27 cellular contexts compared by ENCODE assay signal in the genomic region with DNA sequence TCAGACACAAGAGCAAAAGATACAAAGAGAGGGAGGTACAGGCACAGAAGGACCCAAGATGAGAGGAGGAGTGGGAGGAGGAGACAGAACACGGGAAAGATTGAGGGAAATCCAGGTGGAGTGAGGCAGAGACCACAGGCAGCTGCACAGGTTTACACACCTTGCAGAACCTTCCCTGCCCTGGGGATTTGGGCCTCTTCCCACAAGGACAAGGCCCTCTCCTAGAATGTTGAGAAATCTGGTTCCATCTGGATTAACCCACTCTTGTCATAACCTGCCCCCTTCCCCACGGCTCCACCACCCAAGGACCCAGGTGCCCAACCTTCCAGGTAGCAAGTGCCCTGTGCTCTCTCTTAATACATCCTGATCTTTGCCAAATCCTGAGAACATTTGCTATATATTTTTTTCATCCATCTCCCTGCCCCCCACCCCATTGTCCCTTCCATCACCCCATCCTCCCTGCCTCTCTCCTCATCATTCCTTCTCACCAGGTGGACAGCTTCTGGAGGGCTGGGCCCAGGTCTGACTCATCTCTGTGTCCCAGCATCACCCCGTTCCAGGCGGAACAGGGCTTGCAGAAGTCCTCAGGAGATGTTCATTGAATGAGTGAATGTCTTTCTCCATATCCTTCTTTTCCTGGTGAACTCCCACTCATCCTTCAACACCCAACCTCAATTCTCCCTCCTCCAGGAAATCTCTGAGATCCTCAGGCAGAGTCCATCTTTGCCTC. TPM values are rescaled to one million over a fixed set of nuclear protein-coding genes. Genes with fewer than 3 reads are reported as not detected.
DNase-seq lines count a peak whose midpoint lies in the region; TF ChIP-seq lines count a peak whose summit lies in the region.
"Had no signal": no experiment of that assay in that cellular context is flagged by ENCODE, and none has a peak within 500 bp of the region (broad histone marks: within the 10 kb centered on the region; RNA-seq: fewer than 3 reads in every experiment).

No MANE protein-coding gene starts in this region.

- H2BK15ac ChIP-seq in neuronal stem cell (ENCODE audit: low read length): no peak overlapping the region
- H2BK15ac ChIP-seq in mesendoderm (replicated peaks; ENCODE audit: low read depth): no peak overlapping the region

- H3K27me3 ChIP-seq in PC-9 (ENCODE audit: insufficient read depth, low read depth) (no peaks in the 10 kb centered on the region), neuronal stem cell (ENCODE audit: control insufficient read depth in 3 of 3, insufficient read depth in 3 of 3, low read depth in 1 of 3, low read length in 3 of 3) (peaks cover 0 to 24% (median 0%) of the 10 kb centered on the region in 3 experiments), mesendoderm (ENCODE audit: insufficient read depth, low read length, poor library complexity) (no peaks in the 10 kb centered on the region)

- no peaks in the 10 kb centered on the region for H3K36me3 ChIP-seq in PC-9 (ENCODE audit: low read depth)
- no peaks in the 10 kb centered on the region for H3K36me3 ChIP-seq in neuronal stem cell (replicated peaks in 1 of 2; ENCODE audit: control insufficient read depth in 2 of 2, insufficient read depth in 2 of 2, low read length in 2 of 2)
- H3K36me3 ChIP-seq in mesendoderm (ENCODE audit: control insufficient read depth, insufficient read depth, low read length): no peaks in the 10 kb centered on the region

- TF ChIP-seq CTCF in CD14-positive monocyte (IDR thresholded peaks at IDR 0.05) (no peak), PC-9 (conservative IDR thresholded peaks at IDR 0.05) (no peak)

- H3K18ac ChIP-seq in neuronal stem cell (ENCODE audit: low read length) (no peak overlapping the region), mesendoderm (ENCODE audit: low read length) (no peak overlapping the region)

- H3F3A ChIP-seq in PC-9 (ENCODE audit: insufficient read depth, low read depth): peaks cover 19% of the 10 kb centered on the region; the same call in 1 of the 2 replicates

- H3K27ac Mint-ChIP-seq in CD14-positive monocyte: no peak overlapping the region
- H3K27ac Mint-ChIP-seq: HFFc6 had no signal

- no peak overlapping the region for H4K8ac ChIP-seq in neuronal stem cell (ENCODE audit: low read depth, low read length)
- H4K8ac ChIP-seq in mesendoderm (ENCODE audit: low read depth, low read length): no peak overlapping the region

- H2AFZ ChIP-seq in PC-9 (no peak overlapping the region), neuronal stem cell (ENCODE audit: low read length) (no peak overlapping the region)

- H3K4me1 Mint-ChIP-seq in CD14-positive monocyte: no peaks in the 10 kb centered on the region

- H3K4me3 ChIP-seq in PC-9 (no peak overlapping the region), neuronal stem cell (ENCODE audit: low read length in 2 of 2) (no peak overlapping the region), mesendoderm (ENCODE audit: low read length) (no peak overlapping the region)

- H3K4me1 ChIP-seq in PC-9 (replicated peaks; ENCODE audit: insufficient read depth): peaks cover 19% of the 10 kb centered on the region
- no peaks in the 10 kb centered on the region for H3K4me1 ChIP-seq in neuronal stem cell (ENCODE audit: control insufficient read depth in 2 of 2, insufficient read depth in 1 of 2, low read depth in 1 of 2, low read length in 2 of 2)
- H3K4me1 ChIP-seq in mesendoderm (ENCODE audit: control insufficient read depth, low read depth, low read length): no peaks in the 10 kb centered on the region

- H3K9me3 ChIP-seq in PC-9 (ENCODE audit: insufficient read depth, low read depth) (no peaks in the 10 kb centered on the region), neuronal stem cell (replicated peaks in 1 of 2; ENCODE audit: control insufficient read depth in 2 of 2, insufficient read depth in 1 of 2, low read depth in 1 of 2, low read length in 2 of 2) (peaks cover 0 to 1% of the 10 kb centered on the region in 2 donors)

- H4K20me1 ChIP-seq in PC-9 (ENCODE audit: insufficient read depth): no peaks in the 10 kb centered on the region

- H3K14ac ChIP-seq in neuronal stem cell (ENCODE audit: low read length): no peak overlapping the region

- CTCF ChIA-PET in PC-9 (lab: Charles Lee): interaction anchor here (0.6 kb wide), 1 partner anchor 9 kb away, joined by 3 read pairs; a partner anchor contains a TSS

- WGBS in neuronal stem cell (ENCODE audit: extremely low coverage in 2 of 2, insufficient read length in 2 of 2, insufficient replicate concordance in 1 of 2), 2 donors: no CpG with 5 or more reads among the region's 4 CpGs
- no CpG with 5 or more reads among the region's 4 CpGs for WGBS in mesendoderm (ENCODE audit: extremely low coverage, insufficient coverage, low lambda C conversion rate)

- H3K4ac ChIP-seq in neuronal stem cell (ENCODE audit: low read length) (no peak overlapping the region), mesendoderm (ENCODE audit: low read depth, low read length) (no peak overlapping the region)

- H3K9me3 Mint-ChIP-seq in CD14-positive monocyte: peaks cover 0 to 1% (median 0%) of the 10 kb centered on the region in 7 donors

- H3K36me3 Mint-ChIP-seq in CD14-positive monocyte: no peaks in the 10 kb centered on the region

- H2AK5ac ChIP-seq in neuronal stem cell (ENCODE audit: low read depth, low read length) (no peak overlapping the region), mesendoderm (ENCODE audit: low read length) (no peak overlapping the region)

- H3K27ac ChIP-seq in PC-9: no peak overlapping the region
- peak overlapping the region; percentile 92 for H3K27ac ChIP-seq in epithelial cell of prostate
- no peak overlapping the region for H3K27ac ChIP-seq in neuronal stem cell (replicated peaks; ENCODE audit: low read length)
- no peak overlapping the region for H3K27ac ChIP-seq in mesendoderm (ENCODE audit: low read depth, low read length)
- H3K27ac ChIP-seq: C4-2B, KMS-11 had no signal

- peak overlapping the region; percentile 64 for H4K91ac ChIP-seq in neuronal stem cell (ENCODE audit: low read depth, low read length, poor library complexity)

- peak; percentile 9 for DNase-seq in CD14-positive monocyte (ENCODE audit: low spot score)
- DNase-seq in PC-9: peak; percentile 50 to 60
- no peak for DNase-seq in epithelial cell of prostate (ENCODE audit: low read depth, low spot score)
- no peak for DNase-seq in neuronal stem cell (ENCODE audit: low spot score)
- no peak for DNase-seq in NOMO-1 treated with DMSO at 0.1 percent for 48 hours (lab: John Stamatoyannopoulos, UW; ENCODE audit: unreplicated experiment)
- DNase-seq in HK-2 (ENCODE audit: unreplicated experiment): no peak
- DNase-seq in mesendoderm: no peak
- no peak for DNase-seq in NOMO-1 (lab: John Stamatoyannopoulos, UW; ENCODE audit: unreplicated experiment in 2 of 2)
- DNase-seq: AML-193; EL; GF-D8; HFFc6; IMR-90; NCI-H1105; NCI-H146; NCI-H2029; NCI-H226; NCI-H510A treated with DMSO at 0.1 percent for 48 hours; NCI-H748 treated with DMSO at 0.1 percent for 48 hours; NK-92 treated with Interleukin-12 subunit alpha and Interleukin-12 subunit beta, amount 100 ng/mL, for 24 hours; SHP77 had no signal

- H2BK120ac ChIP-seq in neuronal stem cell (ENCODE audit: low read depth, low read length): no peak overlapping the region
- H2BK120ac ChIP-seq in mesendoderm (ENCODE audit: low read depth, low read length): no peak overlapping the region

- intact Hi-C loops in CD14-positive monocyte (cut with micrococcal nuclease) (no loop called here), PC-9 (cut with micrococcal nuclease; ENCODE audit: unreplicated experiment) (loop anchor here (10.0 kb wide), 2 partner anchors 205 to 305 kb away; no protein-coding TSS in a partner anchor)

- H2BK5ac ChIP-seq in neuronal stem cell (ENCODE audit: low read length): no peak overlapping the region
- no peak overlapping the region for H2BK5ac ChIP-seq in mesendoderm (ENCODE audit: low read length)

- H3K79me1 ChIP-seq in neuronal stem cell (ENCODE audit: low read depth, low read length): no peaks in the 10 kb centered on the region
- H3K79me1 ChIP-seq in mesendoderm (ENCODE audit: low read length): no peaks in the 10 kb centered on the region

- peaks cover 21 to 39% (median 29%) of the 10 kb centered on the region in 3 donors for H3K27me3 Mint-ChIP-seq in CD14-positive monocyte (ENCODE audit: low read depth in 3 of 3)

- H3K9ac ChIP-seq in neuronal stem cell (ENCODE audit: low read depth, low read length, poor library complexity) (no peak overlapping the region), mesendoderm (ENCODE audit: low read length) (no peak overlapping the region)
- H3K9ac ChIP-seq: KMS-11 had no signal

- H4K5ac ChIP-seq in mesendoderm (ENCODE audit: low read length): no peak overlapping the region

- no peak overlapping the region for H2BK12ac ChIP-seq in neuronal stem cell (ENCODE audit: low read length)

- BruUV-seq in PC-9 (replicated peaks; lab: Mats Ljungman, UMichigan): no TSS peak

- no peak overlapping the region for H3K23ac ChIP-seq in neuronal stem cell (ENCODE audit: low read depth, low read length, poor library complexity)
- H3K23ac ChIP-seq in mesendoderm (ENCODE audit: low read length): no peak overlapping the region

- H3K4me3 Mint-ChIP-seq in CD14-positive monocyte: no peak overlapping the region
- H3K4me3 Mint-ChIP-seq: HFFc6 had no signal

- no peaks in the 10 kb centered on the region for H3K9me2 ChIP-seq in PC-9 (ENCODE audit: insufficient read depth)

- H3K79me2 ChIP-seq in PC-9 (ENCODE audit: low read depth) (no peaks in the 10 kb centered on the region), mesendoderm (ENCODE audit: control insufficient read depth, insufficient read depth, low read length) (no peaks in the 10 kb centered on the region)

- H3K4me2 ChIP-seq in PC-9 (no peak overlapping the region), neuronal stem cell (ENCODE audit: insufficient read depth, low read length, poor library complexity, severe bottlenecking) (no peak overlapping the region), mesendoderm (ENCODE audit: low read length) (no peak overlapping the region)
- H3K4me2 ChIP-seq: KMS-11 had no signal

- POLR2A ChIA-PET in PC-9 (lab: Charles Lee; ENCODE audit: unreplicated experiment): interaction anchor here (0.5 to 0.9 kb wide), 2 partner anchors 11 to 26 kb away, joined by 4 read pairs; a partner anchor contains a TSS

- H3K56ac ChIP-seq in mesendoderm (ENCODE audit: low read length): no peak overlapping the region

RNA-seq across cellular contexts. Expression of a gene that starts 8.8 kb away (rescaled TPM):
- polyA plus RNA-seq in CD14-positive monocyte: not detected
- total RNA-seq in PC-9 (2021): 120 and 128 TPM in 2 replicates
- polyA plus RNA-seq in neuronal stem cell (2013, experiment 1 of 2): 2.1 TPM
- polyA plus RNA-seq in neuronal stem cell (2013, experiment 2 of 2): 1.1 TPM
- polyA plus RNA-seq in mesendoderm (2013, experiment 1 of 2): 3.3 TPM
- 2.5 TPM for polyA plus RNA-seq in mesendoderm (2013, experiment 2 of 2)
- total RNA-seq: A172, H4, HFFc6, IMR-90, OCI-LY7 had no signal
- polyA plus RNA-seq: AG04450, IMR-90 had no signal

RNA-seq across cellular contexts. Expression of a gene that starts 9.3 kb away (rescaled TPM):
- polyA plus RNA-seq in CD14-positive monocyte: not detected
- total RNA-seq in PC-9 (2021): 28.0 and 28.9 TPM in 2 replicates
- 0.86 TPM for polyA plus RNA-seq in neuronal stem cell (2013, experiment 1 of 2)
- 0.61 TPM for polyA plus RNA-seq in neuronal stem cell (2013, experiment 2 of 2)
- 0.56 TPM for polyA plus RNA-seq in mesendoderm (2013, experiment 1 of 2)
- 0.64 TPM for polyA plus RNA-seq in mesendoderm (2013, experiment 2 of 2)
- total RNA-seq: A172, H4, HFFc6, IMR-90, OCI-LY7 had no signal
- polyA plus RNA-seq: AG04450, IMR-90 had no signal

RNA-seq across cellular contexts. Expression of a gene that starts 16.2 kb away (rescaled TPM):
- not detected for polyA plus RNA-seq in CD14-positive monocyte
- total RNA-seq in PC-9 (2021): 1.5 and 1.6 TPM in 2 replicates
- polyA plus RNA-seq in neuronal stem cell (2013, experiment 1 of 2): not detected
- polyA plus RNA-seq in neuronal stem cell (2013, experiment 2 of 2): not detected
- 0.13 TPM for polyA plus RNA-seq in mesendoderm (2013, experiment 1 of 2)
- 0.06 TPM for polyA plus RNA-seq in mesendoderm (2013, experiment 2 of 2)
- total RNA-seq: A172, H4, HFFc6, IMR-90, OCI-LY7 had no signal
- polyA plus RNA-seq: AG04450, IMR-90 had no signal

RNA-seq across cellular contexts. Expression of a gene that starts 24.6 kb away (rescaled TPM):
- not detected for polyA plus RNA-seq in CD14-positive monocyte
- not detected in 2 replicates for total RNA-seq in PC-9 (2021)
- polyA plus RNA-seq in neuronal stem cell (2013, experiment 1 of 2): not detected
- not detected for polyA plus RNA-seq in neuronal stem cell (2013, experiment 2 of 2)
- polyA plus RNA-seq in mesendoderm (2013, experiment 1 of 2): 0.04 TPM
- not detected for polyA plus RNA-seq in mesendoderm (2013, experiment 2 of 2)
- total RNA-seq: A172, H4, HFFc6, IMR-90, OCI-LY7 had no signal
- polyA plus RNA-seq: AG04450, IMR-90 had no signal

RNA-seq across cellular contexts. Expression of a gene that starts 26.5 kb away (rescaled TPM):
- not detected for polyA plus RNA-seq in CD14-positive monocyte
- 98.1 and 138 TPM in 2 replicates for total RNA-seq in PC-9 (2021)
- polyA plus RNA-seq in neuronal stem cell (2013, experiment 1 of 2): 0.47 TPM
- 0.37 TPM for polyA plus RNA-seq in neuronal stem cell (2013, experiment 2 of 2)
- polyA plus RNA-seq in mesendoderm (2013, experiment 1 of 2): 0.18 TPM
- 0.17 TPM for polyA plus RNA-seq in mesendoderm (2013, experiment 2 of 2)
- total RNA-seq: A172, H4, HFFc6, IMR-90, OCI-LY7 had no signal
- polyA plus RNA-seq: AG04450, IMR-90 had no signal

Comparison
In these comparisons a context has a peak if more than half of its experiments do, and no peak if none do; other contexts are left out.
1. DNase-seq: peak in CD14-positive monocyte (single experiment) and PC-9 (2 of 2); none in epithelial cell of prostate (single experiment), neuronal stem cell (single experiment), NOMO-1 treated with DMSO at 0.1 percent for 48 hours (single experiment), HK-2 (single experiment), mesendoderm (single experiment) and NOMO-1 (0 of 2).